In the genomic region with DNA sequence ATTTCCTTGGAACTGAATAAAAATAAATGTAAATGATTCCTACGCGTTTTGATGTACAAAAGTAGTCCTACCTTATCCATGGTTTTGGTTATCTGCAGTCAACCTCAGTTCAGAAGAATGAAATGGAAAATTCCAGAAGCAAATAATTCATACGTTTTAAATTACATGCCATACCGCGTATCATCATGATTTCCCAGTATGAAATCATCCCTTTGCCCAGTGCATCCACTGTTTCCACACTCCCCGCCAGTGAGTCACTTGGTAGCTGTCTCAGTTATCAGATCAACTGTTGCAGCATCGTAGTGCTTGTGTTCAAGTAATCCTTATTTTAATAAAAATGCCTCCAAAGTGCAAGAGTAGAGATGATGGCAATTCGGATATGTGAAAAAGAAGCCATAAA, we compare ENCODE assay signal across 14 cellular contexts. TPM values are rescaled to one million over a fixed set of nuclear protein-coding genes. Genes with fewer than 3 reads are reported as not detected.
A peak's percentile ranks its signal among the peaks of the same experiment; 100 is the strongest.
DNase-seq lines count a peak whose midpoint lies in the region; ATAC-seq, FAIRE-seq and TF ChIP-seq lines count a peak whose summit lies in the region.
"Had no signal": no experiment of that assay in that cellular context is flagged by ENCODE, and none has a peak within 500 bp of the region (broad histone marks: within the 10 kb centered on the region; RNA-seq: fewer than 3 reads in every experiment).

No MANE protein-coding gene starts in this region.

- H3K27ac ChIP-seq in A549, result peak overlapping the region; percentile 79
- H3K27ac ChIP-seq in small intestine (ENCODE audit: low read depth in 1 of 2, low read length in 1 of 2), result no peak overlapping the region
- H3K27ac ChIP-seq: colonic mucosa, heart left ventricle, pancreas had no signal

- H3K4me1 ChIP-seq in A549 (peaks cover 55% of the 10 kb centered on the region), adipocyte (ENCODE audit: control insufficient read depth, insufficient read depth, low read length) (peaks cover 13% of the 10 kb centered on the region), small intestine (ENCODE audit: control insufficient read depth in 2 of 2, insufficient read depth in 1 of 2, low read depth in 1 of 2, low read length in 1 of 2) (no peaks in the 10 kb centered on the region)
- H3K4me1 ChIP-seq: colonic mucosa had no signal

- H3K27me3 ChIP-seq in adipocyte (replicated peaks; ENCODE audit: control insufficient read depth, insufficient read depth, low read length) (no peaks in the 10 kb centered on the region), small intestine (ENCODE audit: control insufficient read depth in 2 of 2, insufficient read depth in 2 of 2, low read length in 2 of 2) (no peaks in the 10 kb centered on the region)
- H3K27me3 ChIP-seq: colonic mucosa, heart left ventricle, pancreas had no signal

- no peak for TF ChIP-seq RAD21 in A549 (conservative IDR thresholded peaks at IDR 0.05 in 1 of 2, IDR thresholded peaks at IDR 0.05 in 1 of 2)

- peak; percentile 72 to 79; a peak in 3 of 5 replicates for TF ChIP-seq EP300 in A549 (IDR thresholded peaks at IDR 0.05)

- peak overlapping the region; percentile 19; the same call in 2 of the 3 replicates for H3K4me3 ChIP-seq in A549
- H3K4me3 ChIP-seq in adipocyte (ENCODE audit: low read length), result no peak overlapping the region
- no peak overlapping the region for H3K4me3 ChIP-seq in small intestine (ENCODE audit: low read depth in 1 of 2, low read length in 2 of 2)
- H3K4me3 ChIP-seq: colonic mucosa, heart left ventricle, pancreas had no signal

- peaks cover 12% of the 10 kb centered on the region; the same call in 2 of the 3 replicates for H3K9me3 ChIP-seq in A549
- peaks cover 4% of the 10 kb centered on the region for H3K9me3 ChIP-seq in adipocyte (ENCODE audit: control insufficient read depth, low read length)
- no peaks in the 10 kb centered on the region for H3K9me3 ChIP-seq in small intestine (ENCODE audit: control insufficient read depth, low read depth)
- H3K9me3 ChIP-seq: colonic mucosa, pancreas had no signal

- H3K4me2 ChIP-seq in A549, result peak overlapping the region; percentile 63

- TF ChIP-seq POLR2A in A549 (IDR thresholded peaks at IDR 0.05; ENCODE audit: low read length) (no peak), H54 (IDR thresholded peaks at IDR 0.05; ENCODE audit: low read depth, low read length) (no peak)

- no peak for FAIRE-seq in A549 (lab: Jason Lieb, UNC)
- peak; percentile 94 for FAIRE-seq in H54 (lab: Jason Lieb, UNC)
- no peak for FAIRE-seq in small intestine (lab: Jason Lieb, UNC)
- FAIRE-seq: pancreas had no signal

- H3K36me3 ChIP-seq in adipocyte (ENCODE audit: control insufficient read depth, insufficient read depth, low read length, severe bottlenecking) (no peaks in the 10 kb centered on the region), small intestine (ENCODE audit: control insufficient read depth in 2 of 2, insufficient read depth in 2 of 2, low read length in 2 of 2) (no peaks in the 10 kb centered on the region)
- H3K36me3 ChIP-seq: colonic mucosa, heart left ventricle, pancreas had no signal

- WGBS in A549 (ENCODE audit: missing lambda C conversion rate), result 20% methylated on average over 8 of the region's 8 CpGs
- WGBS in small intestine, 3 donors, result 63 to 67% (median 64%) methylated on average over 8 of the region's 8 CpGs

- DNase-seq in A549 (ENCODE audit: low read depth in 1 of 2, low spot score in 1 of 2), result peak; percentile 40 to 83
- DNase-seq in H54 (ENCODE audit: insufficient read length, low spot score), result peak; percentile 52
- peak; percentile 94 for DNase-seq in adipocyte (ENCODE audit: low read depth)
- peak; percentile 87 for DNase-seq in fibroblast of the conjunctiva (ENCODE audit: low read depth)
- no peak for DNase-seq in stimulated activated CD4-positive, alpha-beta T cell treated with anti-CD3 and anti-CD28 coated beads, Interleukin-4, amount 100 ng/mL, for 1 hour
- no peak for DNase-seq in small intestine
- DNase-seq in hippocampal formation (lab: John Stamatoyannopoulos, UW), result no peak
- DNase-seq: activated CD4-positive, alpha-beta T cell treated with anti-CD3 and anti-CD28 coated beads, Interleukin-2, amount 50 U/mL, for 4 hours; activated naive CD4-positive, alpha-beta T cell treated with anti-CD3 and anti-CD28 coated beads for 36 hours; colonic mucosa; heart left ventricle; pancreas; T-helper 2 cell had no signal

- no peak for TF ChIP-seq CTCF in A549 (IDR thresholded peaks at IDR 0.05)

- POLR2A ChIA-PET in A549 (lab: Yijun Ruan, JAX), result interaction anchor here (0.6 to 0.7 kb wide), 2 partner anchors 9 to 65 kb away, joined by 3 to 4 read pairs; partner anchors contain the start of gene MFSD1

- CTCF ChIA-PET in A549 (lab: Yijun Ruan, JAX), result interaction anchor here (0.7 to 1.0 kb wide), 3 partner anchors 10 to 133 kb away, joined by 3 read pairs; partner anchors contain the start of gene MFSD1

- peak; percentile 84 to 95 for ATAC-seq in A549
- no peak for ATAC-seq in GM18867 (IDR thresholded peaks at IDR 0.05; ENCODE audit: unreplicated experiment)
- ATAC-seq: heart left ventricle, pancreas had no signal

- H3K9ac ChIP-seq in adipocyte (ENCODE audit: low read length), result peak overlapping the region; percentile 11

TF ChIP-seq in A549, 52 proteins besides CTCF, POLR2A, EP300 and RAD21 (continues in another document):
- TF ChIP-seq USF2 (IDR thresholded peaks at IDR 0.05) (no peak), NR3C1 (IDR thresholded peaks at IDR 0.05) (no peak), TFCP2L1 (CRISPR knock-in tag; IDR thresholded peaks at IDR 0.05) (no peak), JUNB (IDR thresholded peaks at IDR 0.05) (peak; percentile 75), CHD4 (IDR thresholded peaks at IDR 0.05; ENCODE audit: borderline replicate concordance) (no peak), ESRRA (IDR thresholded peaks at IDR 0.05; ENCODE audit: borderline replicate concordance, low read length) (no peak), HOXB5 (CRISPR knock-in tag; IDR thresholded peaks at IDR 0.05) (no peak), TP53 (CRISPR knock-in tag; IDR thresholded peaks at IDR 0.05) (no peak), HDAC2 (IDR thresholded peaks at IDR 0.05) (no peak), MAX (IDR thresholded peaks at IDR 0.05) (peak; percentile 45), CEBPB (IDR thresholded peaks at IDR 0.05) (peak; percentile 78 to 79), RARB (CRISPR knock-in tag; IDR thresholded peaks at IDR 0.05) (no peak), KDM5A (IDR thresholded peaks at IDR 0.05) (no peak), KDM1A (IDR thresholded peaks at IDR 0.05; ENCODE audit: low read depth) (no peak), REST (IDR thresholded peaks at IDR 0.05) (no peak), SMC3 (IDR thresholded peaks at IDR 0.05) (no peak; the same call in 2 of the 3 replicates), ZSCAN20 (CRISPR knock-in tag; IDR thresholded peaks at IDR 0.05) (no peak), RNF2 (IDR thresholded peaks at IDR 0.05; ENCODE audit: borderline replicate concordance, low read depth) (no peak), JUN (IDR thresholded peaks at IDR 0.05) (peak; percentile 56 to 83; a peak in 2 of 5 replicates), RFX5 (IDR thresholded peaks at IDR 0.05) (no peak), NFE2L2 (conservative IDR thresholded peaks at IDR 0.05; ENCODE audit: low read length) (no peak), MAFK (IDR thresholded peaks at IDR 0.05; ENCODE audit: partially characterized antibody) (no peak), POLR2AphosphoS2 (conservative IDR thresholded peaks at IDR 0.05; ENCODE audit: low read length) (no peak), SREBF2 (IDR thresholded peaks at IDR 0.05) (no peak)

RNA-seq across cellular contexts. Expression of gene MFSD1, which starts 9.1 kb away (rescaled TPM):
- polyA plus RNA-seq in A549 (2011; rRNA removed), result 41.9 and 53.2 TPM in 2 replicates
- 17.0 and 20.8 TPM in 2 replicates for polyA plus RNA-seq in A549 (2012; cell fraction: cytosol; rRNA removed)
- 12.3 and 18.8 TPM in 2 replicates for polyA plus RNA-seq in A549 (2012; cell fraction: nucleus; rRNA removed)
- 39.5 to 41.5 TPM (median 39.7 TPM) in 3 replicates for polyA plus RNA-seq in A549 (2017; fragmentation: RNase III; extraction: RNeasy Plus Mini Kit Qiagen cat#74134 plus additional on column Dnase treatment)
- 20.3 and 25.4 TPM in 2 replicates for polyA minus RNA-seq in A549 (2011; rRNA and poly(A)+ RNA removed)
- 10 to 100 TPM; 18.6 to 44.6 (median 21.6) TPM for polyA plus RNA-seq in small intestine

Comparison
In these comparisons a context has a peak if more than half of its experiments do, and no peak if none do; other contexts are left out.
1. DNase-seq: peak in A549 (2 of 2), H54 (single experiment), adipocyte (single experiment) and fibroblast of the conjunctiva (single experiment); none in stimulated activated CD4-positive, alpha-beta T cell treated with anti-CD3 and anti-CD28 coated beads, Interleukin-4, amount 100 ng/mL, for 1 hour (single experiment), small intestine (single experiment) and hippocampal formation (0 of 2).
2. H3K27ac ChIP-seq: peak in A549 (2 of 2); none in small intestine (0 of 2).